ENCODE assay signal across 16 cellular contexts in genomic region chr20:49140411-49140810, GRCh38.
"Had no signal": no experiment of that assay in that cellular context is flagged by ENCODE, and none has a peak within 500 bp of the region (broad histone marks: within the 10 kb centered on the region; RNA-seq: fewer than 3 reads in every experiment).

No MANE protein-coding gene starts in this region.

- DNase-seq: activated CD4-positive, alpha-beta T cell treated with anti-CD3 and anti-CD28 coated beads, Interleukin-2, amount 10 ng/mL, durations not matched to agents 7 days and 5 days; activated CD4-positive, CD25-positive, alpha-beta regulatory T cell; activated CD8-positive, alpha-beta memory T cell treated with anti-CD3 and anti-CD28 coated beads for 24 hours; activated gamma-delta T cell treated with Interleukin-2 at 50 U/mL for 16 hours; foreskin melanocyte; head of caudate nucleus; islet precursor cell; mammary epithelial cell; pancreas; stimulated activated CD4-positive, alpha-beta T cell treated with anti-CD3 and anti-CD28 coated beads, Interleukin-4, amount 100 ng/mL, for 24 hours; stimulated activated naive CD8-positive, alpha-beta T cell treated with anti-CD3 and anti-CD28 coated beads, Interleukin-15, amount 100 ng/mL, for 72 hours; testis had no signal

- H3K27me3 Mint-ChIP-seq: activated CD4-positive, alpha-beta T cell treated with anti-CD3 and anti-CD28 coated beads, Interleukin-2, amount 10 ng/mL, durations not matched to agents 7 days and 5 days; stimulated activated naive CD8-positive, alpha-beta T cell treated with anti-CD3 and anti-CD28 coated beads, Interleukin-15, amount 100 ng/mL, for 72 hours had no signal

- H3K4me3 Mint-ChIP-seq: activated CD4-positive, alpha-beta T cell treated with anti-CD3 and anti-CD28 coated beads, Interleukin-2, amount 10 ng/mL, durations not matched to agents 7 days and 5 days; stimulated activated naive CD8-positive, alpha-beta T cell treated with anti-CD3 and anti-CD28 coated beads, Interleukin-15, amount 100 ng/mL, for 72 hours; T-helper 1 cell treated with Interleukin-12 subunit alpha and Interleukin-12 subunit beta and Interleukin-4 antibody, amounts not matched to agents 30 μg/mL and 1 μg/mL, for 36 hours had no signal

- H3K4me1 ChIP-seq: pancreas, testis had no signal

- H3K27me3 ChIP-seq: pancreas, testis had no signal

- FAIRE-seq: astrocyte, endothelial cell of umbilical vein, pancreas had no signal

- H3K36me3 ChIP-seq: pancreas had no signal

- H3K27ac Mint-ChIP-seq: activated CD4-positive, alpha-beta T cell treated with anti-CD3 and anti-CD28 coated beads, Interleukin-2, amount 10 ng/mL, durations not matched to agents 7 days and 5 days; T-helper 1 cell treated with Interleukin-12 subunit alpha and Interleukin-12 subunit beta and Interleukin-4 antibody, amounts not matched to agents 30 μg/mL and 1 μg/mL, for 36 hours had no signal

- H3K9me3 Mint-ChIP-seq: activated CD4-positive, alpha-beta T cell treated with anti-CD3 and anti-CD28 coated beads, Interleukin-2, amount 10 ng/mL, durations not matched to agents 7 days and 5 days; stimulated activated naive CD8-positive, alpha-beta T cell treated with anti-CD3 and anti-CD28 coated beads, Interleukin-15, amount 100 ng/mL, for 72 hours; T-helper 1 cell treated with Interleukin-12 subunit alpha and Interleukin-12 subunit beta and Interleukin-4 antibody, amounts not matched to agents 30 μg/mL and 1 μg/mL, for 36 hours had no signal

- H3K9me3 ChIP-seq: pancreas, testis had no signal

- H3K4me3 ChIP-seq: pancreas, testis had no signal

- H3K27ac ChIP-seq: pancreas, testis had no signal

- ATAC-seq: left lobe of liver; stimulated activated naive CD8-positive, alpha-beta T cell treated with anti-CD3 and anti-CD28 coated beads, Interleukin-15, amount 100 ng/mL, for 72 hours had no signal
